In genomic region chr22:43891360-43892182, GRCh38 we compare ENCODE assay signal across 11 cellular contexts. TPM values are rescaled to one million over a fixed set of nuclear protein-coding genes. Genes with fewer than 3 reads are reported as not detected.
A peak's percentile ranks its signal among the peaks of the same experiment; 100 is the strongest.
DNase-seq lines count a peak whose midpoint lies in the region; ATAC-seq and TF ChIP-seq lines count a peak whose summit lies in the region.
"Had no signal": no experiment of that assay in that cellular context is flagged by ENCODE, and none has a peak within 500 bp of the region (broad histone marks: within the 10 kb centered on the region; RNA-seq: fewer than 3 reads in every experiment).

Gene PNPLA5, minus strand, starts transcription at chr22:43892013. Its CDS starts 133 bp downstream, at chr22:43891880.

- no peak within 1 kb of the TSS for H2AFZ ChIP-seq in osteoblast (ENCODE audit: low read length)

- H3K4me3 Mint-ChIP-seq in chondrocyte (ENCODE audit: unreplicated experiment) = no peak within 1 kb of the TSS

- peaks cover 24% of the 10 kb centered on the region; the same call in 1 of the 2 replicates for H3K27me3 ChIP-seq in H7 (ENCODE audit: control insufficient read depth, insufficient read depth, low read length)
- peaks cover 40% of the 10 kb centered on the region for H3K27me3 ChIP-seq in osteoblast (ENCODE audit: insufficient read depth, low read length)

- H3K27ac ChIP-seq in osteoblast (ENCODE audit: low read depth, low read length) = no peak within 1 kb of the TSS

- no peak for ATAC-seq in HG03175 (IDR thresholded peaks at IDR 0.05; ENCODE audit: unreplicated experiment)

- H3K4me3 ChIP-seq in AG10803 (ENCODE audit: low read length) (peak within 1 kb of the TSS; percentile 34; the same call in 1 of the 2 replicates), H7 (ENCODE audit: insufficient read depth, low read depth, low read length) (peak within 1 kb of the TSS; percentile 64), osteoblast (ENCODE audit: insufficient read depth, low read length) (peak within 1 kb of the TSS; percentile 52)

- no peaks in the 10 kb centered on the region for H3K9me3 Mint-ChIP-seq in chondrocyte (ENCODE audit: low read depth)

- H3K4me1 Mint-ChIP-seq in chondrocyte (ENCODE audit: low read depth) = peaks cover 3% of the 10 kb centered on the region

- DNase-seq in AG10803 (ENCODE audit: low read depth) = no peak
- DNase-seq in H7 = peak; percentile 97
- DNase-seq in chondrocyte (ENCODE audit: low spot score) = peak; percentile 87
- peak; percentile 80 for DNase-seq in osteoblast (ENCODE audit: insufficient read length, low spot score, missing footprints)
- DNase-seq in OCI-M2 (lab: John Stamatoyannopoulos, UW; ENCODE audit: unreplicated experiment) = no peak
- no peak for DNase-seq in NCI-H128 (lab: John Stamatoyannopoulos, UW; ENCODE audit: unreplicated experiment)
- no peak for DNase-seq in DMS79 treated with DMSO at 0.1 percent for 48 hours (lab: John Stamatoyannopoulos, UW)
- DNase-seq: GDM1, midbrain had no signal

- no peaks in the 10 kb centered on the region for H3K9me3 ChIP-seq in osteoblast (ENCODE audit: low read depth, low read length)

- no peaks in the 10 kb centered on the region for H3K36me3 Mint-ChIP-seq in chondrocyte (ENCODE audit: low read depth)

- H4K20me1 ChIP-seq in osteoblast (ENCODE audit: insufficient read depth, low read length) = no peaks in the 10 kb centered on the region

- no peak within 1 kb of the TSS for H3K27ac Mint-ChIP-seq in chondrocyte (ENCODE audit: unreplicated experiment)

- no peak for TF ChIP-seq CTCF in AG10803 (conservative IDR thresholded peaks at IDR 0.05; ENCODE audit: low read length)
- no peak for TF ChIP-seq CTCF in chondrocyte (IDR thresholded peaks at IDR 0.05)
- no peak for TF ChIP-seq CTCF in osteoblast (IDR thresholded peaks at IDR 0.05; ENCODE audit: extremely low read depth, low read depth, low read length)

- no peaks in the 10 kb centered on the region for H3K4me1 ChIP-seq in osteoblast (ENCODE audit: insufficient read depth, low read length)

- peaks cover 55% of the 10 kb centered on the region for H3K27me3 Mint-ChIP-seq in chondrocyte (ENCODE audit: low read depth)

- H3K36me3 ChIP-seq in H7 (replicated peaks; ENCODE audit: control insufficient read depth, insufficient read depth, low read length) (no peaks in the 10 kb centered on the region; the same call in 1 of the 2 replicates), osteoblast (ENCODE audit: insufficient read depth, low read length) (no peaks in the 10 kb centered on the region)

- peak within 1 kb of the TSS; percentile 70 for H3K4me2 ChIP-seq in osteoblast (ENCODE audit: insufficient read depth, low read length)

- H3K79me2 ChIP-seq in osteoblast (ENCODE audit: insufficient read depth, low read length) = no peaks in the 10 kb centered on the region

RNA-seq across cellular contexts. Expression of gene PNPLA5, which starts in this region (rescaled TPM):
- 2.2 and 4.0 TPM in 2 replicates for total RNA-seq in H7 (2014; rRNA removed; shearing (Covaris generic))
- total RNA-seq in chondrocyte = not detected in 3 replicates
- not detected in 2 replicates for total RNA-seq in osteoblast
- total RNA-seq: HT1080 had no signal

Comparison
In these comparisons a context has a peak if more than half of its experiments do, and no peak if none do; other contexts are left out.
1. Peak in DNase-seq in chondrocyte; RNA of the gene not detected or under 1 TPM.
2. Peak in DNase-seq, H3K4me3 ChIP-seq and H3K4me2 ChIP-seq in osteoblast; RNA of the gene not detected or under 1 TPM.